In genomic region chr1:201294876-201295275, GRCh38 we compare ENCODE assay signal across 16 cellular contexts. TPM values are rescaled to one million over a fixed set of nuclear protein-coding genes. Genes with fewer than 3 reads are reported as not detected.
"Had no signal": no experiment of that assay in that cellular context is flagged by ENCODE, and none has a peak within 500 bp of the region (broad histone marks: within the 10 kb centered on the region; RNA-seq: fewer than 3 reads in every experiment).

No MANE protein-coding gene starts in this region.

- H3K27me3 ChIP-seq: hepatocyte, right lobe of liver had no signal

- DNase-seq: activated CD4-positive, alpha-beta T cell treated with anti-CD3 and anti-CD28 coated beads, Interleukin-2, amount 10 ng/mL, durations not matched to agents 24 days and 14 days; activated CD8-positive, alpha-beta memory T cell treated with anti-CD3 and anti-CD28 coated beads for 24 hours; activated naive CD4-positive, alpha-beta T cell treated with anti-CD3 and anti-CD28 coated beads for 36 hours; cerebellar nuclear complex; dermis blood vessel endothelial cell; gastrocnemius medialis; right lobe of liver; stimulated activated CD4-positive, alpha-beta T cell treated with anti-CD3 and anti-CD28 coated beads, Interleukin-4, amount 100 ng/mL, for 1 hour; stimulated activated CD8-positive, alpha-beta memory T cell treated with anti-CD3 and anti-CD28 coated beads, Interleukin-4, amount 100 ng/mL, for 48 hours; stimulated activated naive CD8-positive, alpha-beta T cell treated with anti-CD3 and anti-CD28 coated beads, Interleukin-15, amount 100 ng/mL, for 72 hours; T-helper 17 cell had no signal

- H3K4me3 ChIP-seq: gastrocnemius medialis, hepatocyte, right lobe of liver, thoracic aorta had no signal

- H3K4me1 ChIP-seq: gastrocnemius medialis, right lobe of liver had no signal

- H2AFZ ChIP-seq: hepatocyte had no signal

- H3K36me3 Mint-ChIP-seq: brain, WTC11 had no signal

- H3K9me3 ChIP-seq: gastrocnemius medialis, right lobe of liver, thoracic aorta had no signal

- H3K27ac ChIP-seq: gastrocnemius medialis, hepatocyte, right lobe of liver, thoracic aorta had no signal

- H3K4me1 Mint-ChIP-seq: activated CD4-positive, alpha-beta T cell treated with anti-CD3 and anti-CD28 coated beads, Interleukin-2, amount 10 ng/mL, durations not matched to agents 24 days and 14 days; stimulated activated naive CD8-positive, alpha-beta T cell treated with anti-CD3 and anti-CD28 coated beads, Interleukin-15, amount 100 ng/mL, for 72 hours; T-helper 17 cell had no signal

- H3K4me3 Mint-ChIP-seq: activated CD4-positive, alpha-beta T cell treated with anti-CD3 and anti-CD28 coated beads, Interleukin-2, amount 10 ng/mL, durations not matched to agents 24 days and 14 days; activated naive CD4-positive, alpha-beta T cell treated with anti-CD3 and anti-CD28 coated beads for 36 hours; brain; stimulated activated naive CD8-positive, alpha-beta T cell treated with anti-CD3 and anti-CD28 coated beads, Interleukin-15, amount 100 ng/mL, for 72 hours; T-helper 17 cell; WTC11 had no signal

- ATAC-seq: gastrocnemius medialis; right lobe of liver; stimulated activated naive CD8-positive, alpha-beta T cell treated with anti-CD3 and anti-CD28 coated beads, Interleukin-15, amount 100 ng/mL, for 72 hours; T-helper 17 cell; WTC11 had no signal

- H3K9me3 Mint-ChIP-seq: activated CD4-positive, alpha-beta T cell treated with anti-CD3 and anti-CD28 coated beads, Interleukin-2, amount 10 ng/mL, durations not matched to agents 24 days and 14 days; activated naive CD4-positive, alpha-beta T cell treated with anti-CD3 and anti-CD28 coated beads for 36 hours; stimulated activated naive CD8-positive, alpha-beta T cell treated with anti-CD3 and anti-CD28 coated beads, Interleukin-15, amount 100 ng/mL, for 72 hours; WTC11 had no signal

- H3K79me2 ChIP-seq: hepatocyte had no signal

- H3K27ac Mint-ChIP-seq: activated CD4-positive, alpha-beta T cell treated with anti-CD3 and anti-CD28 coated beads, Interleukin-2, amount 10 ng/mL, durations not matched to agents 24 days and 14 days; activated naive CD4-positive, alpha-beta T cell treated with anti-CD3 and anti-CD28 coated beads for 36 hours; stimulated activated naive CD8-positive, alpha-beta T cell treated with anti-CD3 and anti-CD28 coated beads, Interleukin-15, amount 100 ng/mL, for 72 hours; T-helper 17 cell; WTC11 had no signal

- H3K36me3 ChIP-seq: gastrocnemius medialis, right lobe of liver, thoracic aorta had no signal

- H3K4me2 ChIP-seq: hepatocyte had no signal

RNA-seq across cellular contexts. Expression of gene PKP1, which starts 11.6 kb away (rescaled TPM):
- total RNA-seq: activated CD4-positive, alpha-beta T cell treated with anti-CD3 and anti-CD28 coated beads, Interleukin-2, amount 10 ng/mL, durations not matched to agents 24 days and 14 days; activated naive CD4-positive, alpha-beta T cell treated with anti-CD3 and anti-CD28 coated beads for 36 hours; liver; right lobe of liver; T-helper 17 cell had no signal
